In genomic region chr17:66255112-66255511, GRCh38 we compare ENCODE assay signal across 9 cellular contexts. TPM values are rescaled to one million over a fixed set of nuclear protein-coding genes. Genes with fewer than 3 reads are reported as not detected.
DNase-seq lines count a peak whose midpoint lies in the region; ATAC-seq, FAIRE-seq and TF ChIP-seq lines count a peak whose summit lies in the region.
"Had no signal": no experiment of that assay in that cellular context is flagged by ENCODE, and none has a peak within 500 bp of the region (broad histone marks: within the 10 kb centered on the region; RNA-seq: fewer than 3 reads in every experiment).

No MANE protein-coding gene starts in this region.

- no peak overlapping the region for H3K4me2 ChIP-seq in K562 (ENCODE audit: insufficient read depth, low read length)

- no peak overlapping the region for H3K27ac Mint-ChIP-seq in stimulated activated naive B cell treated with anti-CD40 and anti-IgM and Interleukin-4, amounts not matched to agents 10 μg/mL and 1 μg/mL and 100 μg/mL, for 72 hours

- H3K9me3 Mint-ChIP-seq in stimulated activated naive B cell treated with anti-CD40 and anti-IgM and Interleukin-4, amounts not matched to agents 10 μg/mL and 1 μg/mL and 100 μg/mL, for 72 hours: no peaks in the 10 kb centered on the region

- no peak for TF ChIP-seq POLR2A in K562 (conservative IDR thresholded peaks at IDR 0.05)

- no peaks in the 10 kb centered on the region for H3K9me1 ChIP-seq in K562 (ENCODE audit: control insufficient read depth, insufficient read depth, low read length)

- no peak overlapping the region for H3K4me3 Mint-ChIP-seq in stimulated activated naive B cell treated with anti-CD40 and anti-IgM and Interleukin-4, amounts not matched to agents 10 μg/mL and 1 μg/mL and 100 μg/mL, for 72 hours

- POLR2A ChIA-PET in K562 (lab: Yijun Ruan, JAX): no interaction called here

- peaks cover 0 to 5% of the 10 kb centered on the region in 2 experiments; a peak in 1 of 5 replicates for H3K4me1 ChIP-seq in K562 (replicated peaks in 1 of 2; ENCODE audit: control insufficient read depth in 2 of 2, insufficient read depth in 2 of 2, low read length in 2 of 2)

- H3K36me3 ChIP-seq in K562 (ENCODE audit: control insufficient read depth, insufficient read depth, low read length): no peaks in the 10 kb centered on the region

- no peaks in the 10 kb centered on the region for H3K27me3 ChIP-seq in K562 (ENCODE audit: control insufficient read depth in 2 of 2, insufficient read depth in 2 of 2, low read length in 2 of 2)

- peak overlapping the region; percentile 37 for H2AFZ ChIP-seq in K562 (ENCODE audit: low read depth, low read length)

- H3K4me1 Mint-ChIP-seq in stimulated activated naive B cell treated with anti-CD40 and anti-IgM and Interleukin-4, amounts not matched to agents 10 μg/mL and 1 μg/mL and 100 μg/mL, for 72 hours: no peaks in the 10 kb centered on the region

- ATAC-seq in K562 (peak; percentile 94), GM21528 (IDR thresholded peaks at IDR 0.05; ENCODE audit: low FRiP score, unreplicated experiment) (no peak)
- ATAC-seq in stimulated activated naive B cell treated with anti-CD40 and anti-IgM and Interleukin-4, amounts not matched to agents 10 μg/mL and 1 μg/mL and 100 μg/mL, for 72 hours (replicated peaks): peak; percentile 76 to 79

- H3K27me3 Mint-ChIP-seq in stimulated activated naive B cell treated with anti-CD40 and anti-IgM and Interleukin-4, amounts not matched to agents 10 μg/mL and 1 μg/mL and 100 μg/mL, for 72 hours: peaks cover 0 to 3% of the 10 kb centered on the region in 2 donors

- H3K79me2 ChIP-seq in K562 (ENCODE audit: control insufficient read depth, insufficient read depth, low read length): no peaks in the 10 kb centered on the region

- no peak overlapping the region for H3K4me3 ChIP-seq in K562

- peak; percentile 98 for FAIRE-seq in K562 (lab: Jason Lieb, UNC)

- in situ Hi-C loops in K562 (cut with MboI): loop anchor here (5.0 to 10.0 kb wide), 2 partner anchors 312 to 420 kb away; no protein-coding TSS in a partner anchor

- WGBS in K562 (ENCODE audit: insufficient coverage, low coverage, missing lambda C conversion rate): 24% methylated on average over 4 of the region's 4 CpGs

- H3K9me3 ChIP-seq in K562 (replicated peaks; ENCODE audit: control insufficient read depth, insufficient read depth, low read depth, low read length): no peaks in the 10 kb centered on the region

- CTCF ChIA-PET in K562 (lab: Yijun Ruan, JAX; ENCODE audit: low intra/inter-chr PET ratio): interaction anchor here (0.9 to 2.5 kb wide), 8 partner anchors 22 to 461 kb away, joined by 3 to 31 read pairs (median 5); no protein-coding TSS in a partner anchor

- intact Hi-C loops in K562 (cut with micrococcal nuclease): loop anchor here (1.0 to 5.0 kb wide), 5 partner anchors 171 to 652 kb away; no protein-coding TSS in a partner anchor

- TF ChIP-seq EP300 in K562 (IDR thresholded peaks at IDR 0.05; ENCODE audit: low read length): no peak

- peak; percentile 97 to 98 for TF ChIP-seq RAD21 in K562 (CRISPR knock-in tag; conservative IDR thresholded peaks at IDR 0.05 in 1 of 2, IDR thresholded peaks at IDR 0.05 in 1 of 2)

- peak; percentile 71 to 89 (median 74) for TF ChIP-seq CTCF in K562 (IDR thresholded peaks at IDR 0.05 in 2 of 3, conservative IDR thresholded peaks at IDR 0.05 in 1 of 3; ENCODE audit: insufficient read depth in 2 of 3, low read depth in 1 of 3, low read length in 3 of 3)

- no peaks in the 10 kb centered on the region for H4K20me1 ChIP-seq in K562 (replicated peaks; ENCODE audit: control insufficient read depth, insufficient read depth, low read length)

- no TSS peak for BruUV-seq in K562 (replicated peaks; lab: Mats Ljungman, UMichigan)

- no peak overlapping the region for H3K27ac ChIP-seq in K562 (ENCODE audit: extremely low read depth, low read depth, low read length)

- H3K36me3 Mint-ChIP-seq in stimulated activated naive B cell treated with anti-CD40 and anti-IgM and Interleukin-4, amounts not matched to agents 10 μg/mL and 1 μg/mL and 100 μg/mL, for 72 hours: no peaks in the 10 kb centered on the region

- DNase-seq in stimulated activated CD8-positive, alpha-beta memory T cell treated with anti-CD3 and anti-CD28 coated beads, Interleukin-12 subunit alpha, Interleukin-12 subunit beta, amount 100 ng/mL, for 1 hour (ENCODE audit: low read depth): peak; percentile 6
- no peak for DNase-seq in stimulated activated CD8-positive, alpha-beta memory T cell treated with anti-CD3 and anti-CD28 coated beads, Interleukin-4, amount 100 ng/mL, for 48 hours
- DNase-seq in LoVo (ENCODE audit: low spot score) (peak; percentile 67), RPMI8226 (peak; percentile 48), K562 (ENCODE audit: extremely low read depth in 1 of 4, low spot score in 3 of 4) (peak; percentile 52 to 80 (median 56)), iPS-NIHi11 (ENCODE audit: low spot score) (peak; percentile 55)
- DNase-seq in stimulated activated naive B cell treated with anti-CD40 and anti-IgM and Interleukin-4, amounts not matched to agents 10 μg/mL and 1 μg/mL and 100 μg/mL, for 72 hours: no peak

- no peak overlapping the region for H3K9ac ChIP-seq in K562 (ENCODE audit: insufficient read depth in 1 of 2, low read depth in 2 of 2, low read length in 2 of 2)

TF ChIP-seq in K562, 482 proteins besides CTCF, POLR2A, EP300 and RAD21 (continues in another document):
- no peak for TF ChIP-seq POLR3G (IDR thresholded peaks at IDR 0.05; ENCODE audit: extremely low read depth, insufficient read length, insufficient replicate concordance)
- peak; percentile 96 for TF ChIP-seq DEAF1 (CRISPR knock-in tag; IDR thresholded peaks at IDR 0.05)
- TF ChIP-seq ADNP (tag; IDR thresholded peaks at IDR 0.05): 0 out of 2 replicates have a peak, but pooled peaks have one; percentile 42
- TF ChIP-seq ETV1 (tag; conservative IDR thresholded peaks at IDR 0.05; ENCODE audit: low read depth): peak; percentile 94
- 0 out of 2 replicates have a peak, but pooled peaks have one; percentile 20 for TF ChIP-seq SMAD3 (CRISPR knock-in tag; conservative IDR thresholded peaks at IDR 0.05)

RNA-seq across cellular contexts. Expression of gene APOH, which starts 25.9 kb away (rescaled TPM):
- not detected in 2 replicates for total RNA-seq in K562 (2011; cell fraction: chromatin; rRNA removed; ENCODE audit: low replicate concordance)
- total RNA-seq in K562 (2011; cell fraction: nucleolus; rRNA removed): not detected in 2 replicates
- not detected in 2 replicates for total RNA-seq in K562 (2011; cell fraction: nucleoplasm; rRNA removed)
- not detected in 2 replicates for total RNA-seq in K562 (2014; rRNA removed)
- not detected in 2 replicates for total RNA-seq in K562 (2014; rRNA removed; fragmentation: Illumina TruSeq; extraction: Trizol)
- not detected in 2 replicates for total RNA-seq in K562 (2015; rRNA removed; fragmentation: Illumina TruSeq; extraction: Trizol)
- total RNA-seq in K562 (2021): 1.1 and 1.2 TPM in 2 replicates
- polyA plus RNA-seq in K562 (2011; rRNA removed): not detected in 2 replicates
- polyA plus RNA-seq in K562 (2011; cell fraction: cytosol; rRNA removed): not detected in 2 replicates
- not detected in 2 replicates for polyA plus RNA-seq in K562 (2011; cell fraction: nucleus; rRNA removed)
- polyA plus RNA-seq in K562 (2012): not detected in 2 replicates
- not detected in 2 replicates for polyA plus RNA-seq in K562 (2014; fragmentation: Illumina TruSeq; extraction: Trizol)
- polyA plus RNA-seq in K562 (2014; fragmentation: Nextera tagmentation; extraction: Ambion mirVana): not detected
- polyA plus RNA-seq in K562 (2014; rRNA removed): not detected in 2 replicates
- polyA minus RNA-seq in K562 (2011; rRNA and poly(A)+ RNA removed): not detected in 2 replicates
- 5.0 TPM in 1 of 2 replicates, not detected in the other for polyA minus RNA-seq in K562 (2011; cell fraction: cytosol; rRNA and poly(A)+ RNA removed)
- polyA minus RNA-seq in K562 (2011; cell fraction: nucleus; rRNA and poly(A)+ RNA removed): not detected in 2 replicates
- total RNA-seq: mononuclear cell had no signal

RNA-seq across cellular contexts. Expression of gene PRKCA, which starts 47.3 kb away (rescaled TPM):
- total RNA-seq in K562 (2011; cell fraction: chromatin; rRNA removed; ENCODE audit: low replicate concordance): 104 and 117 TPM in 2 replicates
- 43.2 and 50.5 TPM in 2 replicates for total RNA-seq in K562 (2011; cell fraction: nucleolus; rRNA removed)
- 62.3 and 84.4 TPM in 2 replicates for total RNA-seq in K562 (2011; cell fraction: nucleoplasm; rRNA removed)
- 9.5 and 11.3 TPM in 2 replicates for total RNA-seq in K562 (2014; rRNA removed)
- 17.8 and 20.1 TPM in 2 replicates for total RNA-seq in K562 (2014; rRNA removed; fragmentation: Illumina TruSeq; extraction: Trizol)
- 17.8 and 20.9 TPM in 2 replicates for total RNA-seq in K562 (2015; rRNA removed; fragmentation: Illumina TruSeq; extraction: Trizol)
- 30.4 and 33.0 TPM in 2 replicates for total RNA-seq in K562 (2021)
- polyA plus RNA-seq in K562 (2011; rRNA removed): 24.1 and 25.9 TPM in 2 replicates
- polyA plus RNA-seq in K562 (2011; cell fraction: cytosol; rRNA removed): 12.7 and 19.8 TPM in 2 replicates
- 19.9 and 25.4 TPM in 2 replicates for polyA plus RNA-seq in K562 (2011; cell fraction: nucleus; rRNA removed)
- 15.4 and 18.6 TPM in 2 replicates for polyA plus RNA-seq in K562 (2012)
- 18.1 and 19.5 TPM in 2 replicates for polyA plus RNA-seq in K562 (2014; fragmentation: Illumina TruSeq; extraction: Trizol)
- polyA plus RNA-seq in K562 (2014; fragmentation: Nextera tagmentation; extraction: Ambion mirVana): 1 to 10 TPM; 3.2 to 5.3 TPM
- polyA plus RNA-seq in K562 (2014; rRNA removed): 11.6 and 12.5 TPM in 2 replicates
- polyA minus RNA-seq in K562 (2011; rRNA and poly(A)+ RNA removed): 41.9 and 45.2 TPM in 2 replicates
- 20.5 and 22.4 TPM in 2 replicates for polyA minus RNA-seq in K562 (2011; cell fraction: cytosol; rRNA and poly(A)+ RNA removed)
- polyA minus RNA-seq in K562 (2011; cell fraction: nucleus; rRNA and poly(A)+ RNA removed): 33.0 and 46.7 TPM in 2 replicates

Comparison
In these comparisons a context has a peak if more than half of its experiments do, and no peak if none do; other contexts are left out.
1. DNase-seq: peak in stimulated activated CD8-positive, alpha-beta memory T cell treated with anti-CD3 and anti-CD28 coated beads, Interleukin-12 subunit alpha, Interleukin-12 subunit beta, amount 100 ng/mL, for 1 hour (single experiment), LoVo (single experiment), RPMI8226 (single experiment), K562 (4 of 4) and iPS-NIHi11 (single experiment); none in stimulated activated CD8-positive, alpha-beta memory T cell treated with anti-CD3 and anti-CD28 coated beads, Interleukin-4, amount 100 ng/mL, for 48 hours (single experiment) and stimulated activated naive B cell treated with anti-CD40 and anti-IgM and Interleukin-4, amounts not matched to agents 10 μg/mL and 1 μg/mL and 100 μg/mL, for 72 hours (single experiment).